Comparison of ENCODE assay signal across 1 cellular context in genomic region chr1:40980068-40980452, GRCh38.
TF ChIP-seq lines count a peak whose summit lies in the region.

No MANE protein-coding gene starts in this region.

TF ChIP-seq in HepG2, 621 proteins besides CTCF, POLR2A, EP300 and RAD21 (continues in another document):
- peak; percentile 6; the same call in 1 of the 2 replicates for TF ChIP-seq ZNF609 (CRISPR knock-in tag; IDR thresholded peaks at IDR 0.05; ENCODE audit: borderline replicate concordance)
- no peak for TF ChIP-seq CBX5 (CRISPR knock-in tag; IDR thresholded peaks at IDR 0.05; ENCODE audit: borderline replicate concordance)
- 0 out of 2 replicates have a peak, but pooled peaks have one; percentile 71 for TF ChIP-seq ZNF446 (CRISPR knock-in tag; IDR thresholded peaks at IDR 0.05)
- no peak for TF ChIP-seq JUNB (CRISPR knock-in tag; IDR thresholded peaks at IDR 0.05; ENCODE audit: borderline replicate concordance)
- TF ChIP-seq DMAP1 (CRISPR knock-in tag; IDR thresholded peaks at IDR 0.05): no peak
- TF ChIP-seq ASH2L (IDR thresholded peaks at IDR 0.05; ENCODE audit: insufficient read length, low read depth, low read length): peak; percentile 19
- TF ChIP-seq ZMYM2 (CRISPR knock-in tag; IDR thresholded peaks at IDR 0.05): no peak
- no peak for TF ChIP-seq ATF7-NPFF (CRISPR knock-in tag; IDR thresholded peaks at IDR 0.05; ENCODE audit: low read depth)
- no peak; the same call in 1 of the 2 replicates for TF ChIP-seq SAP130 (CRISPR knock-in tag; IDR thresholded peaks at IDR 0.05; ENCODE audit: low read depth)
- TF ChIP-seq ZMYM3 (CRISPR knock-in tag; IDR thresholded peaks at IDR 0.05): no peak
- no peak for TF ChIP-seq JARID2 (CRISPR knock-in tag; IDR thresholded peaks at IDR 0.05; ENCODE audit: insufficient replicate concordance)
- no peak for TF ChIP-seq ARID3A (IDR thresholded peaks at IDR 0.05; ENCODE audit: low read depth, low read length)
- TF ChIP-seq ZNF468 (CRISPR knock-in tag; IDR thresholded peaks at IDR 0.05): no peak
- no peak for TF ChIP-seq TCF7 (IDR thresholded peaks at IDR 0.05; ENCODE audit: low read depth)
- no peak for TF ChIP-seq THAP11 (CRISPR knock-in tag; IDR thresholded peaks at IDR 0.05)
- no peak for TF ChIP-seq ZNF598 (CRISPR knock-in tag; IDR thresholded peaks at IDR 0.05; ENCODE audit: borderline replicate concordance)
- no peak for TF ChIP-seq ZNF142 (CRISPR knock-in tag; IDR thresholded peaks at IDR 0.05)
- no peak for TF ChIP-seq PBX3 (CRISPR knock-in tag; IDR thresholded peaks at IDR 0.05; ENCODE audit: borderline replicate concordance)
- no peak for TF ChIP-seq ZBTB42 (CRISPR knock-in tag; IDR thresholded peaks at IDR 0.05)
- no peak for TF ChIP-seq GLI4 (CRISPR knock-in tag; IDR thresholded peaks at IDR 0.05; ENCODE audit: borderline replicate concordance)
- no peak for TF ChIP-seq ZNF484 (CRISPR knock-in tag; IDR thresholded peaks at IDR 0.05; ENCODE audit: borderline replicate concordance, low read depth)
- no peak for TF ChIP-seq ELF3 (CRISPR knock-in tag; IDR thresholded peaks at IDR 0.05)
- peak; percentile 83 for TF ChIP-seq ZFY (CRISPR knock-in tag; IDR thresholded peaks at IDR 0.05)
- no peak for TF ChIP-seq NFYC (CRISPR knock-in tag; IDR thresholded peaks at IDR 0.05)
- TF ChIP-seq CEBPZ (IDR thresholded peaks at IDR 0.05; ENCODE audit: low read length): no peak
- no peak for TF ChIP-seq FOXO4 (CRISPR knock-in tag; conservative IDR thresholded peaks at IDR 0.05)
- TF ChIP-seq ZNF337 (CRISPR knock-in tag; IDR thresholded peaks at IDR 0.05; ENCODE audit: borderline replicate concordance, low read depth): no peak
- 0 out of 2 replicates have a peak, but pooled peaks have one; percentile 31 for TF ChIP-seq CSRNP2 (CRISPR knock-in tag; conservative IDR thresholded peaks at IDR 0.05; ENCODE audit: low read depth)
- TF ChIP-seq BORCS8-MEF2B (CRISPR knock-in tag; IDR thresholded peaks at IDR 0.05): 0 out of 2 replicates have a peak, but pooled peaks have one; percentile 3
- no peak for TF ChIP-seq PRDM15 (CRISPR knock-in tag; IDR thresholded peaks at IDR 0.05)
- no peak for TF ChIP-seq ZNF549 (CRISPR knock-in tag; IDR thresholded peaks at IDR 0.05)
- no peak for TF ChIP-seq ZNF543 (CRISPR knock-in tag; IDR thresholded peaks at IDR 0.05)
